Comparison of ENCODE assay signal across 4 cellular contexts in the genomic region with DNA sequence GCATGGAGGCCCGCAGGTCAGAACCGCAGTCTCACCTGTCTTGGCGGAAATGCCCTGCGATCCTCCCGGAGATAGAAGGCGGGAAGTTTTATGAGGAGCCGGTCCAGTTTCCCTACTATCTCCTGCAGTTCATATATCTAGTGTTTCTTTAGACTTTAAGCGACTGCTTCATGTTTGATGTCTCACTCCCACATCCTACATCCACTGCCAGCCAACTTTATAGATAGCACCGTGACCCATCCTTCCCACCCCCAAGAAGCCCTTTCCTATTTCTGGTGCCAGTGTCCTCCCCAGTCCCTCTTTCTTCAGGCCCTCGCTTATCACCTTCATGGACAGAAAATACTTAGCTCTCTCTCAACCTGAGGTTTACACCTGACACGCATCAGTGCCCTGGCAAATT. TPM values are rescaled to one million over a fixed set of nuclear protein-coding genes. Genes with fewer than 3 reads are reported as not detected.
"Had no signal": no experiment of that assay in that cellular context is flagged by ENCODE, and none has a peak within 500 bp of the region (broad histone marks: within the 10 kb centered on the region; RNA-seq: fewer than 3 reads in every experiment).

No MANE protein-coding gene starts in this region.

RNA-seq across cellular contexts. Expression of a gene that starts 0.9 kb away (rescaled TPM):
- polyA plus RNA-seq: adipose tissue, adrenal gland, aorta, cardiac muscle cell had no signal
